In the genomic region with DNA sequence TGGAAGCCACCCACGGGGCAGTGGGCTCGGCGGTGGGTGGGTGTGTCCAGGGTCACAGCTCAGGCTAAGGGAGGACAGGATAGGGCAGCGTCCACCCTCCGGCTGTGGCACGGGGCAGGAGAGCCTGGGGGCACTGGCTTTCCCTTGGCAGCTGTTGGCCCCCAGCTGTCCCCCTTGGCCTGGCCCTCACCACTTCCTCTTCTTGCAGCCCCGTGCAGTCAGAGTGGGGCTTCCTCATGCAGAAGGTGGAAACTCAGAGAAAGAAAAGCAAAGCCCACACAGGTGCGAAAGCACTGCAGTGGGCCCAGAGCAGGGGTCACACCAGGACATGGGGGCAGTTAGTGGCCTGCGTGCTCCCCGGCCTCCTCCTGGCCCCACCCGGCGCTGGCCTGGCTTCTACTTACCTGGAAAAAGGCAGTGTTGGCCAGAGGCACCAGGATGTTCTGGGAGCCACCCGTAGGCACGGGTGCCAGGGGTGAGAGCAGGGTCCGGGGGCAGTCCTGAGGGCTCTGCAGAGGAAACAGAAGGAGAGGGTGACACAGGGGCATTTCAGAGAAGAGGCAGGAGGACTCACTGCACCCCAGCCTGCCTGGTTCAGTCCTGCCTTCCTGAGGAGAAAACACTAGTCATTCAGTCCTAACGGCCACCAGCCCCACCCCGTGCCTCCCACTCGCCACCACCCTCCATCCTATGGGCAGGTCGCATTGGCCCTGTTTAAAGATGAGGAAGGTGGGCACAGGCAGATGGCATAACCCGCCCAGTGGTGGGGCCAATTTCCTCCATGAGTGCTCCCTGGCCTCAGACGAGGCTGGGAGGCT, we compare ENCODE assay signal across 11 cellular contexts. TPM values are rescaled to one million over a fixed set of nuclear protein-coding genes. Genes with fewer than 3 reads are reported as not detected.
DNase-seq lines count a peak whose midpoint lies in the region; ATAC-seq lines count a peak whose summit lies in the region.
"Had no signal": no experiment of that assay in that cellular context is flagged by ENCODE, and none has a peak within 500 bp of the region (broad histone marks: within the 10 kb centered on the region; RNA-seq: fewer than 3 reads in every experiment).

No MANE protein-coding gene starts in this region.

- peaks cover 8 to 46% (median 29%) of the 10 kb centered on the region in 3 donors for H3K36me3 ChIP-seq in skeletal muscle tissue (ENCODE audit: control insufficient read depth in 3 of 3, insufficient read depth in 3 of 3, low read length in 3 of 3)

- peak overlapping the region; percentile 60 for H3K27ac ChIP-seq in skeletal muscle tissue (ENCODE audit: low read depth, low read length)
- H3K27ac ChIP-seq: parathyroid adenoma had no signal

- intact Hi-C loops in activated T-helper 1 cell treated with anti-CD3 and anti-CD28 coated beads, Interleukin-12 subunit alpha, Interleukin-12 subunit beta, Interleukin-2, Interleukin-4 antibody, amounts not matched to agents 30 ng/mL and 10 ng/mL and 1 ng/mL, durations not matched to agents 14 hours and 24 hours and 36 hours (cut with micrococcal nuclease), result no loop called here

- H3K27ac Mint-ChIP-seq in activated naive CD8-positive, alpha-beta T cell treated with anti-CD3 and anti-CD28 coated beads, Interleukin-2, amount 10 ng/mL, durations not matched to agents 7 days and 5 days, result peak overlapping the region; percentile 12
- H3K27ac Mint-ChIP-seq in activated T-helper 1 cell treated with anti-CD3 and anti-CD28 coated beads, Interleukin-12 subunit alpha, Interleukin-12 subunit beta, Interleukin-2, Interleukin-4 antibody, amounts not matched to agents 30 ng/mL and 10 ng/mL and 1 ng/mL, durations not matched to agents 14 hours and 24 hours and 36 hours, result no peak overlapping the region

- peaks cover 5% of the 10 kb centered on the region for H3K27me3 Mint-ChIP-seq in activated naive CD8-positive, alpha-beta T cell treated with anti-CD3 and anti-CD28 coated beads, Interleukin-2, amount 10 ng/mL, durations not matched to agents 7 days and 5 days
- no peaks in the 10 kb centered on the region for H3K27me3 Mint-ChIP-seq in activated T-helper 1 cell treated with anti-CD3 and anti-CD28 coated beads, Interleukin-12 subunit alpha, Interleukin-12 subunit beta, Interleukin-2, Interleukin-4 antibody, amounts not matched to agents 30 ng/mL and 10 ng/mL and 1 ng/mL, durations not matched to agents 14 hours and 24 hours and 36 hours (ENCODE audit: insufficient read depth)

- POLR2A ChIA-PET in activated naive CD8-positive, alpha-beta T cell treated with anti-CD3 and anti-CD28 coated beads, Interleukin-2, amount 10 ng/mL, durations not matched to agents 7 days and 5 days (lab: Charles Lee), result interaction anchor here (2.4 kb wide), 1 partner anchor 15 kb away, joined by 9 read pairs; no protein-coding TSS in a partner anchor

- no peaks in the 10 kb centered on the region for H3K27me3 ChIP-seq in skeletal muscle tissue (ENCODE audit: control insufficient read depth in 3 of 3, insufficient read depth in 3 of 3, low read length in 3 of 3)

- peaks cover 4% of the 10 kb centered on the region for H3K4me1 Mint-ChIP-seq in activated naive CD8-positive, alpha-beta T cell treated with anti-CD3 and anti-CD28 coated beads, Interleukin-2, amount 10 ng/mL, durations not matched to agents 7 days and 5 days
- peaks cover 5% of the 10 kb centered on the region for H3K4me1 Mint-ChIP-seq in activated T-helper 1 cell treated with anti-CD3 and anti-CD28 coated beads, Interleukin-12 subunit alpha, Interleukin-12 subunit beta, Interleukin-2, Interleukin-4 antibody, amounts not matched to agents 30 ng/mL and 10 ng/mL and 1 ng/mL, durations not matched to agents 14 hours and 24 hours and 36 hours (ENCODE audit: low read depth)

- ATAC-seq in GM19043 (IDR thresholded peaks at IDR 0.05; ENCODE audit: low read depth, unreplicated experiment), result peak; percentile 57
- ATAC-seq in HG03354 (IDR thresholded peaks at IDR 0.05; ENCODE audit: poor library complexity, severe bottlenecking, unreplicated experiment), result peak; percentile 55
- peak; percentile 27 for ATAC-seq in activated naive CD8-positive, alpha-beta T cell treated with anti-CD3 and anti-CD28 coated beads, Interleukin-2, amount 10 ng/mL, durations not matched to agents 7 days and 5 days (ENCODE audit: low read depth)
- no peak for ATAC-seq in GM21390 (IDR thresholded peaks at IDR 0.05; ENCODE audit: unreplicated experiment)

- H3K9me3 ChIP-seq in skeletal muscle tissue (ENCODE audit: control insufficient read depth in 3 of 3, low read length in 3 of 3), result no peaks in the 10 kb centered on the region

- no peaks in the 10 kb centered on the region for H3K9me3 Mint-ChIP-seq in activated naive CD8-positive, alpha-beta T cell treated with anti-CD3 and anti-CD28 coated beads, Interleukin-2, amount 10 ng/mL, durations not matched to agents 7 days and 5 days
- H3K9me3 Mint-ChIP-seq in activated T-helper 1 cell treated with anti-CD3 and anti-CD28 coated beads, Interleukin-12 subunit alpha, Interleukin-12 subunit beta, Interleukin-2, Interleukin-4 antibody, amounts not matched to agents 30 ng/mL and 10 ng/mL and 1 ng/mL, durations not matched to agents 14 hours and 24 hours and 36 hours, result no peaks in the 10 kb centered on the region

- peak overlapping the region in 1 of 3 donors; percentile 8 for H3K9ac ChIP-seq in skeletal muscle tissue (ENCODE audit: low read depth in 1 of 3, low read length in 3 of 3)
- H3K9ac ChIP-seq: parathyroid adenoma had no signal

- no peak for DNase-seq in activated naive CD8-positive, alpha-beta T cell treated with anti-CD3 and anti-CD28 coated beads, Interleukin-2, amount 10 ng/mL, durations not matched to agents 7 days and 5 days
- DNase-seq in GOT3 (lab: John Stamatoyannopoulos, UW), result no peak
- DNase-seq in activated T-helper 1 cell treated with anti-CD3 and anti-CD28 coated beads, Interleukin-12 subunit alpha, Interleukin-12 subunit beta, Interleukin-2, Interleukin-4 antibody, amounts not matched to agents 30 ng/mL and 10 ng/mL and 1 ng/mL, durations not matched to agents 14 hours and 24 hours and 36 hours (ENCODE audit: low spot score), result no peak
- no peak for DNase-seq in DMS53 (lab: John Stamatoyannopoulos, UW)

- no peak overlapping the region for H3K4me3 Mint-ChIP-seq in activated naive CD8-positive, alpha-beta T cell treated with anti-CD3 and anti-CD28 coated beads, Interleukin-2, amount 10 ng/mL, durations not matched to agents 7 days and 5 days
- no peak overlapping the region for H3K4me3 Mint-ChIP-seq in activated T-helper 1 cell treated with anti-CD3 and anti-CD28 coated beads, Interleukin-12 subunit alpha, Interleukin-12 subunit beta, Interleukin-2, Interleukin-4 antibody, amounts not matched to agents 30 ng/mL and 10 ng/mL and 1 ng/mL, durations not matched to agents 14 hours and 24 hours and 36 hours

- no peaks in the 10 kb centered on the region for H3K36me3 Mint-ChIP-seq in activated naive CD8-positive, alpha-beta T cell treated with anti-CD3 and anti-CD28 coated beads, Interleukin-2, amount 10 ng/mL, durations not matched to agents 7 days and 5 days
- H3K36me3 Mint-ChIP-seq in activated T-helper 1 cell treated with anti-CD3 and anti-CD28 coated beads, Interleukin-12 subunit alpha, Interleukin-12 subunit beta, Interleukin-2, Interleukin-4 antibody, amounts not matched to agents 30 ng/mL and 10 ng/mL and 1 ng/mL, durations not matched to agents 14 hours and 24 hours and 36 hours (ENCODE audit: low read depth), result no peaks in the 10 kb centered on the region

- peaks cover 17 to 33% (median 26%) of the 10 kb centered on the region in 3 donors for H3K4me1 ChIP-seq in skeletal muscle tissue (ENCODE audit: control insufficient read depth in 3 of 3, insufficient read depth in 3 of 3, low read length in 3 of 3)
- H3K4me1 ChIP-seq: parathyroid adenoma had no signal

- no peak overlapping the region for H3K4me3 ChIP-seq in skeletal muscle tissue (ENCODE audit: low read length in 3 of 3)

RNA-seq across cellular contexts. Expression of a gene that starts 28.3 kb away (rescaled TPM):
- total RNA-seq in activated naive CD8-positive, alpha-beta T cell treated with anti-CD3 and anti-CD28 coated beads, Interleukin-2, amount 10 ng/mL, durations not matched to agents 7 days and 5 days, result 10 to 100 TPM; 30.0 to 38.3 TPM
- 92.4 TPM for total RNA-seq in skeletal muscle tissue
- 1.3 and 1.7 TPM in 2 replicates for total RNA-seq in activated T-helper 1 cell treated with anti-CD3 and anti-CD28 coated beads, Interleukin-12 subunit alpha, Interleukin-12 subunit beta, Interleukin-2, Interleukin-4 antibody, amounts not matched to agents 30 ng/mL and 10 ng/mL and 1 ng/mL, durations not matched to agents 14 hours and 24 hours and 36 hours

RNA-seq across cellular contexts. Expression of a gene that starts 35.2 kb away (rescaled TPM):
- total RNA-seq in activated naive CD8-positive, alpha-beta T cell treated with anti-CD3 and anti-CD28 coated beads, Interleukin-2, amount 10 ng/mL, durations not matched to agents 7 days and 5 days, result not detected
- total RNA-seq in skeletal muscle tissue, result not detected
- total RNA-seq in activated T-helper 1 cell treated with anti-CD3 and anti-CD28 coated beads, Interleukin-12 subunit alpha, Interleukin-12 subunit beta, Interleukin-2, Interleukin-4 antibody, amounts not matched to agents 30 ng/mL and 10 ng/mL and 1 ng/mL, durations not matched to agents 14 hours and 24 hours and 36 hours, result not detected in 2 replicates
- total RNA-seq: bronchial epithelial cell, HT1080 had no signal

RNA-seq across cellular contexts. Expression of a gene that starts 49.7 kb away (rescaled TPM):
- total RNA-seq in activated naive CD8-positive, alpha-beta T cell treated with anti-CD3 and anti-CD28 coated beads, Interleukin-2, amount 10 ng/mL, durations not matched to agents 7 days and 5 days, result not detected
- total RNA-seq in skeletal muscle tissue, result not detected
- not detected in 2 replicates for total RNA-seq in activated T-helper 1 cell treated with anti-CD3 and anti-CD28 coated beads, Interleukin-12 subunit alpha, Interleukin-12 subunit beta, Interleukin-2, Interleukin-4 antibody, amounts not matched to agents 30 ng/mL and 10 ng/mL and 1 ng/mL, durations not matched to agents 14 hours and 24 hours and 36 hours
- total RNA-seq: bronchial epithelial cell, HT1080 had no signal

Comparison
In these comparisons a context has a peak if more than half of its experiments do, and no peak if none do; other contexts are left out.
1. RNA of a gene that starts 28.3 kb away (total RNA-seq): 92.4 TPM in skeletal muscle tissue (single experiment) and 30.0 to 38.3 TPM in activated naive CD8-positive, alpha-beta T cell treated with anti-CD3 and anti-CD28 coated beads, Interleukin-2, amount 10 ng/mL, durations not matched to agents 7 days and 5 days; 1.3 to 1.7 TPM in activated T-helper 1 cell treated with anti-CD3 and anti-CD28 coated beads, Interleukin-12 subunit alpha, Interleukin-12 subunit beta, Interleukin-2, Interleukin-4 antibody, amounts not matched to agents 30 ng/mL and 10 ng/mL and 1 ng/mL, durations not matched to agents 14 hours and 24 hours and 36 hours; every median in the first group is over 10 times any median in the second.